In genomic region chr9:108322326-108323098, GRCh38 we compare ENCODE assay signal across 14 cellular contexts.
"Had no signal": no experiment of that assay in that cellular context is flagged by ENCODE, and none has a peak within 500 bp of the region (broad histone marks: within the 10 kb centered on the region; RNA-seq: fewer than 3 reads in every experiment).

No MANE protein-coding gene starts in this region.

- ATAC-seq: activated CD8-positive, alpha-beta memory T cell treated with anti-CD3 and anti-CD28 coated beads, Interleukin-2, amount 10 ng/mL, durations not matched to agents 7 days and 5 days; naive thymus-derived CD4-positive, alpha-beta T cell; stimulated activated effector memory CD8-positive, alpha-beta T cell treated with anti-CD3 and anti-CD28 coated beads, Interleukin-12 subunit alpha, Interleukin-12 subunit beta, amount 100 ng/mL, for 72 hours had no signal

- H3K27me3 ChIP-seq: brain microvascular endothelial cell, neutrophil, tibial nerve, vagina had no signal

- H3K9me3 ChIP-seq: neutrophil, vagina had no signal

- H3K4me1 Mint-ChIP-seq: activated CD8-positive, alpha-beta memory T cell treated with anti-CD3 and anti-CD28 coated beads, Interleukin-2, amount 10 ng/mL, durations not matched to agents 7 days and 5 days; activated naive CD8-positive, alpha-beta T cell treated with anti-CD3 and anti-CD28 coated beads for 36 hours; naive thymus-derived CD4-positive, alpha-beta T cell; stimulated activated effector memory CD8-positive, alpha-beta T cell treated with anti-CD3 and anti-CD28 coated beads, Interleukin-12 subunit alpha, Interleukin-12 subunit beta, amount 100 ng/mL, for 72 hours had no signal

- H3K4me1 ChIP-seq: tibial nerve, vagina had no signal

- H3K4me3 Mint-ChIP-seq: activated CD8-positive, alpha-beta memory T cell treated with anti-CD3 and anti-CD28 coated beads, Interleukin-2, amount 10 ng/mL, durations not matched to agents 7 days and 5 days; activated naive CD8-positive, alpha-beta T cell treated with anti-CD3 and anti-CD28 coated beads for 36 hours; activated T-cell treated with anti-CD3 and anti-CD28 coated beads, Interleukin-2, amount 50 U/mL, for 24 hours; naive thymus-derived CD4-positive, alpha-beta T cell; stimulated activated effector memory CD8-positive, alpha-beta T cell treated with anti-CD3 and anti-CD28 coated beads, Interleukin-12 subunit alpha, Interleukin-12 subunit beta, amount 100 ng/mL, for 72 hours had no signal

- H3K4me3 ChIP-seq: skin epidermis, tibial nerve, vagina had no signal

- H3K36me3 Mint-ChIP-seq: activated CD8-positive, alpha-beta memory T cell treated with anti-CD3 and anti-CD28 coated beads, Interleukin-2, amount 10 ng/mL, durations not matched to agents 7 days and 5 days; activated naive CD8-positive, alpha-beta T cell treated with anti-CD3 and anti-CD28 coated beads for 36 hours; naive thymus-derived CD4-positive, alpha-beta T cell; stimulated activated effector memory CD8-positive, alpha-beta T cell treated with anti-CD3 and anti-CD28 coated beads, Interleukin-12 subunit alpha, Interleukin-12 subunit beta, amount 100 ng/mL, for 72 hours had no signal

- H3K27ac Mint-ChIP-seq: activated CD8-positive, alpha-beta memory T cell treated with anti-CD3 and anti-CD28 coated beads, Interleukin-2, amount 10 ng/mL, durations not matched to agents 7 days and 5 days; activated naive CD8-positive, alpha-beta T cell treated with anti-CD3 and anti-CD28 coated beads for 36 hours; activated T-cell treated with anti-CD3 and anti-CD28 coated beads, Interleukin-2, amount 50 U/mL, for 24 hours; naive thymus-derived CD4-positive, alpha-beta T cell; stimulated activated effector memory CD8-positive, alpha-beta T cell treated with anti-CD3 and anti-CD28 coated beads, Interleukin-12 subunit alpha, Interleukin-12 subunit beta, amount 100 ng/mL, for 72 hours had no signal

- H3K36me3 ChIP-seq: brain microvascular endothelial cell, neutrophil, tibial nerve, vagina had no signal

- H3K27ac ChIP-seq: brain microvascular endothelial cell, neutrophil, skin epidermis, tibial nerve, vagina had no signal

- DNase-seq: activated CD4-positive, alpha-beta T cell treated with anti-CD3 and anti-CD28 coated beads, Interleukin-2, amount 50 U/mL, for 48 hours; activated CD4-positive, CD25-positive, alpha-beta regulatory T cell treated with anti-CD3 and anti-CD28 coated beads, Interleukin-2, amount 50 U/mL, for 72 hours; activated CD8-positive, alpha-beta memory T cell treated with anti-CD3 and anti-CD28 coated beads, Interleukin-2, amount 10 ng/mL, durations not matched to agents 7 days and 5 days; activated gamma-delta T cell; activated naive CD8-positive, alpha-beta T cell treated with anti-CD3 and anti-CD28 coated beads for 36 hours; activated T-cell treated with anti-CD3 and anti-CD28 coated beads, Interleukin-2, amount 50 U/mL, for 24 hours; brain microvascular endothelial cell; hippocampal formation; naive thymus-derived CD4-positive, alpha-beta T cell had no signal

- H3K27me3 Mint-ChIP-seq: activated CD8-positive, alpha-beta memory T cell treated with anti-CD3 and anti-CD28 coated beads, Interleukin-2, amount 10 ng/mL, durations not matched to agents 7 days and 5 days; activated naive CD8-positive, alpha-beta T cell treated with anti-CD3 and anti-CD28 coated beads for 36 hours; activated T-cell treated with anti-CD3 and anti-CD28 coated beads, Interleukin-2, amount 50 U/mL, for 24 hours; naive thymus-derived CD4-positive, alpha-beta T cell had no signal
